20 cellular contexts compared by ENCODE assay signal in genomic region chr4:30866444-30866843, GRCh38.
DNase-seq lines count a peak whose midpoint lies in the region; ATAC-seq and TF ChIP-seq lines count a peak whose summit lies in the region.
"Had no signal": no experiment of that assay in that cellular context is flagged by ENCODE, and none has a peak within 500 bp of the region (broad histone marks: within the 10 kb centered on the region; RNA-seq: fewer than 3 reads in every experiment).

No MANE protein-coding gene starts in this region.

- peaks cover 25% of the 10 kb centered on the region for H3K4me1 Mint-ChIP-seq in mesothelial cell of epicardium
- no peaks in the 10 kb centered on the region for H3K4me1 Mint-ChIP-seq in stimulated activated memory B cell treated with anti-CD40 and anti-IgM and Interleukin-4, amounts not matched to agents 10 μg/mL and 1 μg/mL and 100 μg/mL, for 72 hours
- H3K4me1 Mint-ChIP-seq: activated naive CD8-positive, alpha-beta T cell treated with anti-CD3 and anti-CD28 coated beads, Interleukin-2, amount 50 U/mL, for 24 hours had no signal

- H3K4me3 ChIP-seq in PC-3 (ENCODE audit: low read length): no peak overlapping the region
- H3K4me3 ChIP-seq in choroid plexus epithelial cell (ENCODE audit: low read depth, low read length): no peak overlapping the region
- H3K4me3 ChIP-seq in tibial artery: peak overlapping the region; percentile 10 to 30

- H3K27me3 ChIP-seq in PC-3 (ENCODE audit: low read length): no peaks in the 10 kb centered on the region
- no peaks in the 10 kb centered on the region for H3K27me3 ChIP-seq in tibial artery

- peaks cover 4% of the 10 kb centered on the region for H3K9me3 Mint-ChIP-seq in mesothelial cell of epicardium
- H3K9me3 Mint-ChIP-seq in stimulated activated memory B cell treated with anti-CD40 and anti-IgM and Interleukin-4, amounts not matched to agents 10 μg/mL and 1 μg/mL and 100 μg/mL, for 72 hours: peaks cover 3% of the 10 kb centered on the region

- no peak overlapping the region for H3K9ac ChIP-seq in PC-3 (ENCODE audit: low read length)

- no peaks in the 10 kb centered on the region for H3K27me3 Mint-ChIP-seq in mesothelial cell of epicardium (ENCODE audit: low read depth)
- H3K27me3 Mint-ChIP-seq in stimulated activated memory B cell treated with anti-CD40 and anti-IgM and Interleukin-4, amounts not matched to agents 10 μg/mL and 1 μg/mL and 100 μg/mL, for 72 hours: no peaks in the 10 kb centered on the region
- H3K27me3 Mint-ChIP-seq: activated naive CD8-positive, alpha-beta T cell treated with anti-CD3 and anti-CD28 coated beads, Interleukin-2, amount 50 U/mL, for 24 hours; natural killer cell treated with Interleukin-12 subunit alpha and Interleukin-12 subunit beta and Interleukin-15 and Interleukin-18, amount 100 ng/mL, for 72 hours had no signal

- DNase-seq in PC-3 (no peak), choroid plexus epithelial cell (ENCODE audit: low read depth) (peak; percentile 46), mesothelial cell of epicardium (ENCODE audit: low spot score in 2 of 2, unreplicated experiment in 2 of 2) (no peak), tibial artery (no peak), MV-4-11 (lab: John Stamatoyannopoulos, UW) (no peak)
- DNase-seq: activated CD4-positive, CD25-positive, alpha-beta regulatory T cell treated with anti-CD3 and anti-CD28 coated beads, Interleukin-2, amount 50 U/mL, for 72 hours; activated naive CD8-positive, alpha-beta T cell treated with anti-CD3 and anti-CD28 coated beads, Interleukin-2, amount 50 U/mL, for 24 hours; CD8-positive, alpha-beta T cell; central memory CD4-positive, alpha-beta T cell; DND-41; effector CD4-positive, alpha-beta T cell; NCI-H1694 treated with DMSO at 0.1 percent for 48 hours; NK-92 treated with Interleukin-12 subunit alpha and Interleukin-12 subunit beta, amount 100 ng/mL, for 24 hours; stimulated activated CD4-positive, alpha-beta T cell treated with anti-CD3 and anti-CD28 coated beads, Interleukin-4, amount 100 ng/mL, for 24 hours had no signal

- no peaks in the 10 kb centered on the region for H3K36me3 ChIP-seq in PC-3 (ENCODE audit: low read depth, low read length)
- H3K36me3 ChIP-seq in tibial artery: no peaks in the 10 kb centered on the region

- H3K27ac Mint-ChIP-seq in mesothelial cell of epicardium: peak overlapping the region; percentile 75
- no peak overlapping the region for H3K27ac Mint-ChIP-seq in stimulated activated memory B cell treated with anti-CD40 and anti-IgM and Interleukin-4, amounts not matched to agents 10 μg/mL and 1 μg/mL and 100 μg/mL, for 72 hours
- H3K27ac Mint-ChIP-seq: activated naive CD8-positive, alpha-beta T cell treated with anti-CD3 and anti-CD28 coated beads, Interleukin-2, amount 50 U/mL, for 24 hours; activated T-helper 1 cell treated with anti-CD3 and anti-CD28 coated beads, Interleukin-12 subunit alpha, Interleukin-12 subunit beta, Interleukin-2, Interleukin-4 antibody, amounts not matched to agents 30 ng/mL and 10 ng/mL and 1 ng/mL, durations not matched to agents 14 hours and 24 hours and 36 hours; CD8-positive, alpha-beta T cell; natural killer cell treated with Interleukin-12 subunit alpha and Interleukin-12 subunit beta and Interleukin-15 and Interleukin-18, amount 100 ng/mL, for 72 hours had no signal

- no peaks in the 10 kb centered on the region for H3K79me2 ChIP-seq in PC-3 (ENCODE audit: low read length)

- peaks cover 4% of the 10 kb centered on the region for H3K36me3 Mint-ChIP-seq in mesothelial cell of epicardium
- no peaks in the 10 kb centered on the region for H3K36me3 Mint-ChIP-seq in stimulated activated memory B cell treated with anti-CD40 and anti-IgM and Interleukin-4, amounts not matched to agents 10 μg/mL and 1 μg/mL and 100 μg/mL, for 72 hours
- H3K36me3 Mint-ChIP-seq: CD8-positive, alpha-beta T cell; natural killer cell treated with Interleukin-12 subunit alpha and Interleukin-12 subunit beta and Interleukin-15 and Interleukin-18, amount 100 ng/mL, for 72 hours had no signal

- H3K27ac ChIP-seq in PC-3 (ENCODE audit: low read length) (no peak overlapping the region), tibial artery (peak overlapping the region; percentile 55 to 76)
- H3K27ac ChIP-seq: HL-60 had no signal

- peak overlapping the region; percentile 33; the same call in 1 of the 2 replicates for H3K4me2 ChIP-seq in PC-3 (ENCODE audit: low read length)

- ATAC-seq in PC-3: no peak
- no peak for ATAC-seq in GM21423 (IDR thresholded peaks at IDR 0.05; ENCODE audit: unreplicated experiment)
- no peak for ATAC-seq in stimulated activated memory B cell treated with anti-CD40 and anti-IgM and Interleukin-4, amounts not matched to agents 10 μg/mL and 1 μg/mL and 100 μg/mL, for 72 hours
- no peak for ATAC-seq in HG02642 (IDR thresholded peaks at IDR 0.05; ENCODE audit: poor library complexity, unreplicated experiment)
- ATAC-seq: activated naive CD8-positive, alpha-beta T cell treated with anti-CD3 and anti-CD28 coated beads, Interleukin-2, amount 50 U/mL, for 24 hours; CD8-positive, alpha-beta T cell; natural killer cell treated with Interleukin-12 subunit alpha and Interleukin-12 subunit beta and Interleukin-15 and Interleukin-18, amount 100 ng/mL, for 72 hours had no signal

- no peak overlapping the region for H3K4me3 Mint-ChIP-seq in mesothelial cell of epicardium
- no peak overlapping the region for H3K4me3 Mint-ChIP-seq in stimulated activated memory B cell treated with anti-CD40 and anti-IgM and Interleukin-4, amounts not matched to agents 10 μg/mL and 1 μg/mL and 100 μg/mL, for 72 hours
- H3K4me3 Mint-ChIP-seq: activated naive CD8-positive, alpha-beta T cell treated with anti-CD3 and anti-CD28 coated beads, Interleukin-2, amount 50 U/mL, for 24 hours; activated T-helper 1 cell treated with anti-CD3 and anti-CD28 coated beads, Interleukin-12 subunit alpha, Interleukin-12 subunit beta, Interleukin-2, Interleukin-4 antibody, amounts not matched to agents 30 ng/mL and 10 ng/mL and 1 ng/mL, durations not matched to agents 14 hours and 24 hours and 36 hours; CD8-positive, alpha-beta T cell; natural killer cell treated with Interleukin-12 subunit alpha and Interleukin-12 subunit beta and Interleukin-15 and Interleukin-18, amount 100 ng/mL, for 72 hours had no signal

- no peak overlapping the region for H2AFZ ChIP-seq in PC-3 (ENCODE audit: low read length)

- no TSS peak for BruUV-seq in PC-3 (replicated peaks; lab: Mats Ljungman, UMichigan)

- H3K4me1 ChIP-seq in PC-3 (ENCODE audit: insufficient read depth, low read length) (peaks cover 5% of the 10 kb centered on the region; the same call in 1 of the 2 replicates), tibial artery (peaks cover 0 to 92% (median 26%) of the 10 kb centered on the region in 4 donors)

- no peak for TF ChIP-seq CTCF in PC-3 (conservative IDR thresholded peaks at IDR 0.05; ENCODE audit: low read depth, low read length)
- no peak for TF ChIP-seq CTCF in choroid plexus epithelial cell (conservative IDR thresholded peaks at IDR 0.05; ENCODE audit: low read depth, low read length)
- TF ChIP-seq CTCF in mesothelial cell of epicardium (IDR thresholded peaks at IDR 0.05; ENCODE audit: unreplicated experiment): no peak
- TF ChIP-seq CTCF in tibial artery (IDR thresholded peaks at IDR 0.05): no peak

- H3K9me2 ChIP-seq in PC-3 (replicated peaks; ENCODE audit: low read length): no peaks in the 10 kb centered on the region

- CTCF ChIA-PET in PC-3 (lab: Charles Lee): no interaction called here

- intact Hi-C loops in PC-3 (cut with micrococcal nuclease): no loop called here
- intact Hi-C loops in tibial artery (cut with DNase I; ENCODE audit: low total_unique reads): no loop called here

- H4K20me1 ChIP-seq in PC-3 (ENCODE audit: low read length): no peaks in the 10 kb centered on the region

- POLR2A ChIA-PET in PC-3 (lab: Charles Lee; ENCODE audit: unreplicated experiment): no interaction called here

- no peaks in the 10 kb centered on the region for H3F3A ChIP-seq in PC-3 (ENCODE audit: low read length, unreplicated experiment)

- H3K9me3 ChIP-seq in PC-3 (ENCODE audit: low read length) (no peaks in the 10 kb centered on the region), tibial artery (no peaks in the 10 kb centered on the region)

Comparison
In these comparisons a context has a peak if more than half of its experiments do, and no peak if none do; other contexts are left out.
1. H3K4me3 ChIP-seq: peak in tibial artery (2 of 2); none in PC-3 (single experiment) and choroid plexus epithelial cell (single experiment).